1 cellular context compared by ENCODE assay signal in the genomic region with DNA sequence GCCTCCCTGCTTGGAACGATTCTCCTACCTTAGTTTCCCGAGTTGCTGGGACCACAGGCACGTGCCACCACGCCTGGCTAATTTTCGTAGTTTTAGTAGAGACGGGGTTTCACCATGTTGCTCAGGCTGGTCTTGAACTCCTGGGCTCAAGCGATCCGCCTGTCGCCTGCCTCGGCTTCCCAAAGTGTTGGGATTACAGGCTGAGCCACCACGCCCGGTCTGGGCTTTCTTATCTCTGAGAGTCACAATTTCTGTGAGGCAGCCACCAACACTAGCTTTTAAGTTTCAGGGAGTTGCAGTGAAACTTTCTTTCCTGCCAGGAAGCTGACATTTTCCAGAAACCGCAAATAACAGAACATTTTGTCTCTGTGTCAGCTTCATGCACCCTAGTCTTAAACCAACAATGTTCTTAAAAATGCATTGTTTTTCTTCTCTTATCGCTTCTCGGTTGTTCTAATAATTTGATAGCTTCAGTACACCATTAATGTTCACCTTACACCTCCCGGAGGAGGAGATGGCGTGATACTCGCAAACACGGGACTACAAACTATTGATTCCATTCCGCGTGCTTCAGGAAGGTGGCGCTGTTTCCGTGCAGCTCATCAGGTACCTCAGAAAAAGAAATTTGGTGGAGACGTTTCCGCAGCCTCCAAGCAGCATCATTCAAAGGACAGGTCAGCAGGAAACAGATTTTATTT.
A peak's percentile ranks its signal among the peaks of the same experiment; 100 is the strongest.
TF ChIP-seq lines count a peak whose summit lies in the region.

No MANE protein-coding gene starts in this region.

TF ChIP-seq in H1, 55 proteins besides CTCF, POLR2A, EP300 and RAD21 (continued from another document):
- TF ChIP-seq, protein P1, sequence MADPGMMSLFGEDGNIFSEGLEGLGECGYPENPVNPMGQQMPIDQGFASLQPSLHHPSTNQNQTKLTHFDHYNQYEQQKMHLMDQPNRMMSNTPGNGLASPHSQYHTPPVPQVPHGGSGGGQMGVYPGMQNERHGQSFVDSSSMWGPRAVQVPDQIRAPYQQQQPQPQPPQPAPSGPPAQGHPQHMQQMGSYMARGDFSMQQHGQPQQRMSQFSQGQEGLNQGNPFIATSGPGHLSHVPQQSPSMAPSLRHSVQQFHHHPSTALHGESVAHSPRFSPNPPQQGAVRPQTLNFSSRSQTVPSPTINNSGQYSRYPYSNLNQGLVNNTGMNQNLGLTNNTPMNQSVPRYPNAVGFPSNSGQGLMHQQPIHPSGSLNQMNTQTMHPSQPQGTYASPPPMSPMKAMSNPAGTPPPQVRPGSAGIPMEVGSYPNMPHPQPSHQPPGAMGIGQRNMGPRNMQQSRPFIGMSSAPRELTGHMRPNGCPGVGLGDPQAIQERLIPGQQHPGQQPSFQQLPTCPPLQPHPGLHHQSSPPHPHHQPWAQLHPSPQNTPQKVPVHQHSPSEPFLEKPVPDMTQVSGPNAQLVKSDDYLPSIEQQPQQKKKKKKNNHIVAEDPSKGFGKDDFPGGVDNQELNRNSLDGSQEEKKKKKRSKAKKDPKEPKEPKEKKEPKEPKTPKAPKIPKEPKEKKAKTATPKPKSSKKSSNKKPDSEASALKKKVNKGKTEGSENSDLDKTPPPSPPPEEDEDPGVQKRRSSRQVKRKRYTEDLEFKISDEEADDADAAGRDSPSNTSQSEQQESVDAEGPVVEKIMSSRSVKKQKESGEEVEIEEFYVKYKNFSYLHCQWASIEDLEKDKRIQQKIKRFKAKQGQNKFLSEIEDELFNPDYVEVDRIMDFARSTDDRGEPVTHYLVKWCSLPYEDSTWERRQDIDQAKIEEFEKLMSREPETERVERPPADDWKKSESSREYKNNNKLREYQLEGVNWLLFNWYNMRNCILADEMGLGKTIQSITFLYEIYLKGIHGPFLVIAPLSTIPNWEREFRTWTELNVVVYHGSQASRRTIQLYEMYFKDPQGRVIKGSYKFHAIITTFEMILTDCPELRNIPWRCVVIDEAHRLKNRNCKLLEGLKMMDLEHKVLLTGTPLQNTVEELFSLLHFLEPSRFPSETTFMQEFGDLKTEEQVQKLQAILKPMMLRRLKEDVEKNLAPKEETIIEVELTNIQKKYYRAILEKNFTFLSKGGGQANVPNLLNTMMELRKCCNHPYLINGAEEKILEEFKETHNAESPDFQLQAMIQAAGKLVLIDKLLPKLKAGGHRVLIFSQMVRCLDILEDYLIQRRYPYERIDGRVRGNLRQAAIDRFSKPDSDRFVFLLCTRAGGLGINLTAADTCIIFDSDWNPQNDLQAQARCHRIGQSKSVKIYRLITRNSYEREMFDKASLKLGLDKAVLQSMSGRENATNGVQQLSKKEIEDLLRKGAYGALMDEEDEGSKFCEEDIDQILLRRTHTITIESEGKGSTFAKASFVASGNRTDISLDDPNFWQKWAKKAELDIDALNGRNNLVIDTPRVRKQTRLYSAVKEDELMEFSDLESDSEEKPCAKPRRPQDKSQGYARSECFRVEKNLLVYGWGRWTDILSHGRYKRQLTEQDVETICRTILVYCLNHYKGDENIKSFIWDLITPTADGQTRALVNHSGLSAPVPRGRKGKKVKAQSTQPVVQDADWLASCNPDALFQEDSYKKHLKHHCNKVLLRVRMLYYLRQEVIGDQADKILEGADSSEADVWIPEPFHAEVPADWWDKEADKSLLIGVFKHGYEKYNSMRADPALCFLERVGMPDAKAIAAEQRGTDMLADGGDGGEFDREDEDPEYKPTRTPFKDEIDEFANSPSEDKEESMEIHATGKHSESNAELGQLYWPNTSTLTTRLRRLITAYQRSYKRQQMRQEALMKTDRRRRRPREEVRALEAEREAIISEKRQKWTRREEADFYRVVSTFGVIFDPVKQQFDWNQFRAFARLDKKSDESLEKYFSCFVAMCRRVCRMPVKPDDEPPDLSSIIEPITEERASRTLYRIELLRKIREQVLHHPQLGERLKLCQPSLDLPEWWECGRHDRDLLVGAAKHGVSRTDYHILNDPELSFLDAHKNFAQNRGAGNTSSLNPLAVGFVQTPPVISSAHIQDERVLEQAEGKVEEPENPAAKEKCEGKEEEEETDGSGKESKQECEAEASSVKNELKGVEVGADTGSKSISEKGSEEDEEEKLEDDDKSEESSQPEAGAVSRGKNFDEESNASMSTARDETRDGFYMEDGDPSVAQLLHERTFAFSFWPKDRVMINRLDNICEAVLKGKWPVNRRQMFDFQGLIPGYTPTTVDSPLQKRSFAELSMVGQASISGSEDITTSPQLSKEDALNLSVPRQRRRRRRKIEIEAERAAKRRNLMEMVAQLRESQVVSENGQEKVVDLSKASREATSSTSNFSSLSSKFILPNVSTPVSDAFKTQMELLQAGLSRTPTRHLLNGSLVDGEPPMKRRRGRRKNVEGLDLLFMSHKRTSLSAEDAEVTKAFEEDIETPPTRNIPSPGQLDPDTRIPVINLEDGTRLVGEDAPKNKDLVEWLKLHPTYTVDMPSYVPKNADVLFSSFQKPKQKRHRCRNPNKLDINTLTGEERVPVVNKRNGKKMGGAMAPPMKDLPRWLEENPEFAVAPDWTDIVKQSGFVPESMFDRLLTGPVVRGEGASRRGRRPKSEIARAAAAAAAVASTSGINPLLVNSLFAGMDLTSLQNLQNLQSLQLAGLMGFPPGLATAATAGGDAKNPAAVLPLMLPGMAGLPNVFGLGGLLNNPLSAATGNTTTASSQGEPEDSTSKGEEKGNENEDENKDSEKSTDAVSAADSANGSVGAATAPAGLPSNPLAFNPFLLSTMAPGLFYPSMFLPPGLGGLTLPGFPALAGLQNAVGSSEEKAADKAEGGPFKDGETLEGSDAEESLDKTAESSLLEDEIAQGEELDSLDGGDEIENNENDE (IDR thresholded peaks at IDR 0.05; ENCODE audit: insufficient replicate concordance, low read length): no peak
- no peak for TF ChIP-seq ZNF274 (IDR thresholded peaks at IDR 0.05; ENCODE audit: borderline replicate concordance, extremely low read depth, low read length)
- TF ChIP-seq TCF12 (IDR thresholded peaks at IDR 0.05; ENCODE audit: low read depth, low read length): no peak
- TF ChIP-seq RBBP5 (IDR thresholded peaks at IDR 0.05; ENCODE audit: borderline replicate concordance, low read depth, low read length): no peak
- TF ChIP-seq, protein P2, sequence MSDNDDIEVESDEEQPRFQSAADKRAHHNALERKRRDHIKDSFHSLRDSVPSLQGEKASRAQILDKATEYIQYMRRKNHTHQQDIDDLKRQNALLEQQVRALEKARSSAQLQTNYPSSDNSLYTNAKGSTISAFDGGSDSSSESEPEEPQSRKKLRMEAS (IDR thresholded peaks at IDR 0.05): peak; percentile 50; the same call in 1 of the 2 replicates
- no peak for TF ChIP-seq CHD2 (IDR thresholded peaks at IDR 0.05; ENCODE audit: low read length)
- TF ChIP-seq GTF2F1 (IDR thresholded peaks at IDR 0.05; ENCODE audit: borderline replicate concordance, low read depth, low read length): no peak
- TF ChIP-seq, protein P3, sequence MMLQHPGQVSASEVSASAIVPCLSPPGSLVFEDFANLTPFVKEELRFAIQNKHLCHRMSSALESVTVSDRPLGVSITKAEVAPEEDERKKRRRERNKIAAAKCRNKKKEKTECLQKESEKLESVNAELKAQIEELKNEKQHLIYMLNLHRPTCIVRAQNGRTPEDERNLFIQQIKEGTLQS (IDR thresholded peaks at IDR 0.05; ENCODE audit: insufficient read depth, low read depth, low read length): no peak
- TF ChIP-seq EGR1 (IDR thresholded peaks at IDR 0.05; ENCODE audit: borderline replicate concordance, low read depth, low read length): no peak
- TF ChIP-seq HDAC2 (IDR thresholded peaks at IDR 0.05; ENCODE audit: borderline replicate concordance in 1 of 2, low read depth in 2 of 2, low read length in 2 of 2): no peak
- no peak for TF ChIP-seq YY1 (IDR thresholded peaks at IDR 0.05; ENCODE audit: low read depth, low read length)
- TF ChIP-seq RFX5 (IDR thresholded peaks at IDR 0.05; ENCODE audit: borderline replicate concordance, low read depth, low read length): no peak
- no peak for TF ChIP-seq FOSL1 (IDR thresholded peaks at IDR 0.05; ENCODE audit: insufficient read depth, low read depth, low read length)
- TF ChIP-seq RXRA (IDR thresholded peaks at IDR 0.05; ENCODE audit: insufficient read depth, low read depth, low read length): no peak
